In genomic region chr10:116848912-116849270, GRCh38 we compare ENCODE assay signal across 9 cellular contexts. TPM values are rescaled to one million over a fixed set of nuclear protein-coding genes. Genes with fewer than 3 reads are reported as not detected.
DNase-seq lines count a peak whose midpoint lies in the region; ATAC-seq and TF ChIP-seq lines count a peak whose summit lies in the region.
"Had no signal": no experiment of that assay in that cellular context is flagged by ENCODE, and none has a peak within 500 bp of the region (broad histone marks: within the 10 kb centered on the region; RNA-seq: fewer than 3 reads in every experiment).

No MANE protein-coding gene starts in this region.

- peak overlapping the region; percentile 45 for H3K9ac ChIP-seq in SU-DHL-6 (ENCODE audit: low read length)

- peaks cover 6% of the 10 kb centered on the region for H3K9me3 Mint-ChIP-seq in glutamatergic neuron (ENCODE audit: unreplicated experiment)
- H3K9me3 Mint-ChIP-seq: activated naive CD4-positive, alpha-beta T cell treated with anti-CD3 and anti-CD28 coated beads, Interleukin-2, amount 50 U/mL, for 24 hours had no signal

- ATAC-seq in HG02970 (IDR thresholded peaks at IDR 0.05; ENCODE audit: low FRiP score, unreplicated experiment) = no peak

- no peaks in the 10 kb centered on the region for H3K79me2 ChIP-seq in SU-DHL-6 (ENCODE audit: insufficient read depth, low read length)

- peaks cover 1% of the 10 kb centered on the region for H3K27me3 Mint-ChIP-seq in glutamatergic neuron (ENCODE audit: unreplicated experiment)

- no peak for DNase-seq in GM12864 (ENCODE audit: low read depth)
- peak; percentile 45 for DNase-seq in glutamatergic neuron
- DNase-seq in sigmoid colon = no peak
- no peak for DNase-seq in stimulated activated CD4-positive, alpha-beta T cell treated with anti-CD3 and anti-CD28 coated beads, Interleukin-4, amount 100 ng/mL, for 1 hour
- no peak for DNase-seq in central memory CD4-positive, alpha-beta T cell
- no peak for DNase-seq in GOT3 (lab: John Stamatoyannopoulos, UW)

- no peaks in the 10 kb centered on the region for H3K27me3 ChIP-seq in SU-DHL-6 (ENCODE audit: low read length)
- H3K27me3 ChIP-seq in sigmoid colon = no peaks in the 10 kb centered on the region

- H2AFZ ChIP-seq in SU-DHL-6 (ENCODE audit: low read depth, low read length, severe bottlenecking) = peak overlapping the region; percentile 17

- peak overlapping the region; percentile 80 for H3K27ac Mint-ChIP-seq in glutamatergic neuron (ENCODE audit: unreplicated experiment)
- H3K27ac Mint-ChIP-seq: activated naive CD4-positive, alpha-beta T cell treated with anti-CD3 and anti-CD28 coated beads, Interleukin-2, amount 50 U/mL, for 24 hours had no signal

- H4K20me1 ChIP-seq in SU-DHL-6 (ENCODE audit: low read depth, low read length) = no peaks in the 10 kb centered on the region

- H3K4me3 ChIP-seq in GM12864 (ENCODE audit: low read depth, low read length) = peak overlapping the region; percentile 60
- peak overlapping the region; percentile 29 for H3K4me3 ChIP-seq in SU-DHL-6 (ENCODE audit: insufficient read depth, low read length, poor library complexity, severe bottlenecking)
- peak overlapping the region; percentile 58 to 80 (median 74) for H3K4me3 ChIP-seq in sigmoid colon

- TF ChIP-seq EP300 in sigmoid colon (IDR thresholded peaks at IDR 0.05) = no peak

- 1% methylated on average over 25 of the region's 25 CpGs for WGBS in sigmoid colon, 2 donors

- H3K9me3 ChIP-seq in SU-DHL-6 (ENCODE audit: insufficient read depth, low read length) (no peaks in the 10 kb centered on the region), sigmoid colon (no peaks in the 10 kb centered on the region)

- H3K4me1 ChIP-seq in sigmoid colon = peaks cover 0 to 16% (median 13%) of the 10 kb centered on the region in 4 donors

- peak overlapping the region; percentile 35 for H3K4me2 ChIP-seq in SU-DHL-6 (ENCODE audit: low read depth, low read length, poor library complexity, severe bottlenecking)

- H3K9me2 ChIP-seq in SU-DHL-6 (replicated peaks; ENCODE audit: insufficient read depth, low read length) = no peaks in the 10 kb centered on the region

- peak overlapping the region; percentile 28; the same call in 1 of the 2 replicates for H3K27ac ChIP-seq in SU-DHL-6 (ENCODE audit: low read depth, low read length)
- H3K27ac ChIP-seq in sigmoid colon = peak overlapping the region; percentile 70 to 78 (median 75)

- no peaks in the 10 kb centered on the region for H3K36me3 Mint-ChIP-seq in glutamatergic neuron (ENCODE audit: unreplicated experiment)
- H3K36me3 Mint-ChIP-seq: activated naive CD4-positive, alpha-beta T cell treated with anti-CD3 and anti-CD28 coated beads, Interleukin-2, amount 50 U/mL, for 24 hours had no signal

- peaks cover 8% of the 10 kb centered on the region for H3K4me1 Mint-ChIP-seq in glutamatergic neuron (ENCODE audit: low read depth, unreplicated experiment)

- H3K36me3 ChIP-seq in SU-DHL-6 (ENCODE audit: low read length) (no peaks in the 10 kb centered on the region), sigmoid colon (no peaks in the 10 kb centered on the region)

- H3K4me3 Mint-ChIP-seq in glutamatergic neuron (ENCODE audit: unreplicated experiment) = peak overlapping the region; percentile 90
- H3K4me3 Mint-ChIP-seq: activated naive CD4-positive, alpha-beta T cell treated with anti-CD3 and anti-CD28 coated beads, Interleukin-2, amount 50 U/mL, for 24 hours had no signal

- TF ChIP-seq POLR2A in sigmoid colon (IDR thresholded peaks at IDR 0.05) = no peak

- TF ChIP-seq CTCF in GM12864 (IDR thresholded peaks at IDR 0.05; ENCODE audit: low read depth, low read length, missing control alignments) (no peak), SU-DHL-6 (IDR thresholded peaks at IDR 0.05; ENCODE audit: insufficient read depth, low read length, poor library complexity, severe bottlenecking) (no peak), glutamatergic neuron (IDR thresholded peaks at IDR 0.05; ENCODE audit: partially characterized antibody, unreplicated experiment) (no peak), sigmoid colon (IDR thresholded peaks at IDR 0.05) (no peak)

- H3F3A ChIP-seq in SU-DHL-6 (ENCODE audit: insufficient read depth) = no peaks in the 10 kb centered on the region

- intact Hi-C loops in sigmoid colon (cut with DNase I) = no loop called here

RNA-seq across cellular contexts. Expression of gene ENO4, which starts 0.4 kb away (rescaled TPM):
- total RNA-seq in glutamatergic neuron (ENCODE audit: unreplicated experiment) = 1.3 TPM
- total RNA-seq in sigmoid colon = 10 to 100 TPM in 1 of 4 donors, under 1 TPM in 2, not detected in 1; 0.16 to 13.0 (median 0.27) TPM
- polyA plus RNA-seq in sigmoid colon = under 1 TPM in 1 of 3 donors, not detected in 2; 0.09 TPM
